ENCODE assay signal across 29 cellular contexts in genomic region chr3:190582667-190583066, GRCh38.
"Had no signal": no experiment of that assay in that cellular context is flagged by ENCODE, and none has a peak within 500 bp of the region (broad histone marks: within the 10 kb centered on the region; RNA-seq: fewer than 3 reads in every experiment).

No MANE protein-coding gene starts in this region.

- DNase-seq: activated CD4-positive, alpha-beta T cell treated with anti-CD3 and anti-CD28 coated beads for 1 hour; activated CD4-positive, alpha-beta T cell treated with anti-CD3 and anti-CD28 coated beads for 48 hours; activated CD4-positive, alpha-beta T cell treated with anti-CD3 and anti-CD28 coated beads, Interleukin-2, amount 50 U/mL, for 4 hours; activated CD4-positive, CD25-positive, alpha-beta regulatory T cell; activated CD8-positive, alpha-beta memory T cell treated with anti-CD3 and anti-CD28 coated beads, Interleukin-2, amount 50 U/mL, for 4 hours; activated effector memory CD4-positive, alpha-beta T cell treated with Interleukin-2 at 50 U/mL for 16 hours; activated naive CD4-positive, alpha-beta T cell treated with anti-CD3 and anti-CD28 coated beads, Interleukin-2, amount 50 U/mL, for 16 hours; activated T-cell treated with anti-CD3 and anti-CD28 coated beads for 4 hours; activated T-cell treated with anti-CD3 and anti-CD28 coated beads, Interleukin-2, amount 50 U/mL, for 4 hours; anterior cingulate cortex; caudate nucleus; cerebellar nuclear complex; cortex of kidney; MM.1S; NCI-H1092; NCI-H1436 treated with DMSO at 0.1 percent for 48 hours; NCI-H1694 treated with DMSO at 0.1 percent for 48 hours; NCI-H2029; NCI-H345; NCI-H524 treated with DMSO at 0.1 percent for 48 hours; SHP77 treated with DMSO at 0.1 percent for 48 hours; SK-N-SH; T-helper 9 cell; WERI-Rb-1 had no signal

- H3K36me3 Mint-ChIP-seq: brain had no signal

- H3K4me3 Mint-ChIP-seq: activated T-cell treated with anti-CD3 and anti-CD28 coated beads, Interleukin-2, amount 50 U/mL, for 4 hours; activated T-helper 1 cell treated with anti-CD3 and anti-CD28 coated beads, Interleukin-12 subunit alpha, Interleukin-12 subunit beta, Interleukin-2, Interleukin-4 antibody, amounts not matched to agents 30 ng/mL and 10 ng/mL and 1 ng/mL, durations not matched to agents 14 hours and 24 hours and 36 hours; brain; T-helper 1 cell treated with Interleukin-12 subunit alpha and Interleukin-12 subunit beta and Interleukin-4 antibody, amounts not matched to agents 30 μg/mL and 1 μg/mL, for 36 hours had no signal

- H3K4me3 ChIP-seq: SJSA1 had no signal

- H3K9me2 ChIP-seq: SK-N-SH had no signal

- H3K9me3 ChIP-seq: SJSA1, SK-N-SH had no signal

- H3K27ac ChIP-seq: SJSA1, WERI-Rb-1 had no signal

- H3K27me3 ChIP-seq: SJSA1 had no signal

- ATAC-seq: activated T-cell treated with anti-CD3 and anti-CD28 coated beads, Interleukin-2, amount 50 U/mL, for 4 hours; Panc1 had no signal

- H3K27ac Mint-ChIP-seq: brain; T-helper 1 cell treated with Interleukin-12 subunit alpha and Interleukin-12 subunit beta and Interleukin-4 antibody, amounts not matched to agents 30 μg/mL and 1 μg/mL, for 36 hours had no signal

- H3K9me3 Mint-ChIP-seq: activated T-cell treated with anti-CD3 and anti-CD28 coated beads, Interleukin-2, amount 50 U/mL, for 4 hours; brain had no signal

- H3K36me3 ChIP-seq: WERI-Rb-1 had no signal

- H3K4me2 ChIP-seq: SK-N-SH had no signal
